1 cellular context compared by ENCODE assay signal in genomic region chr6:47098570-47098993, GRCh38.
TF ChIP-seq lines count a peak whose summit lies in the region.

No MANE protein-coding gene starts in this region.

TF ChIP-seq in HEK293, 187 proteins besides CTCF, POLR2A, EP300 and RAD21 (continued from another document):
- no peak for TF ChIP-seq ZNF473 (tag by site-specific recombination; IDR thresholded peaks at IDR 0.05)
- no peak for TF ChIP-seq ZNF558 (tag by site-specific recombination; IDR thresholded peaks at IDR 0.05)
- 0 out of 2 replicates have a peak, but pooled peaks have one; percentile 24 for TF ChIP-seq ZNF335 (tag by site-specific recombination; conservative IDR thresholded peaks at IDR 0.05)
- TF ChIP-seq SALL2 (tag by site-specific recombination; IDR thresholded peaks at IDR 0.05; ENCODE audit: borderline replicate concordance), result no peak
